In the genomic region with DNA sequence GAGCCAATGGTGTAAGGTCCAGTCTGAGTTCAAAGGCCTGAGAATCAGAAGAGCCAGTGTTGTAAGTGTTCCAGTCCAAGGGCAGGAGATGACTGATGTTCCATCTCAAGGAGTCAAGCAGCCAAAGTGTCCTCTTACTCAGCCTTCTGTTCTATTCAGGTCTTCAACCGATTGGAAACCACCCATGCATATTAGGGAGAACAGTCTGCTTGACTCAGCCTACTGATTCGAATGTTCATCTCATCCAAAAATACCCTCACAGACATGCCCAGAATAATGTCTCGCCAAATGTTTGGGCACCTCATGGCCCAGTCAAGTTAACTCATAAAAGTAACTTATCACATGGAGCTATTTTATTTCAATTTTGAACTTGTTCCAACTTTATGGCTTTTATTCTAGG, we compare ENCODE assay signal across 1 cellular context.
TF ChIP-seq lines count a peak whose summit lies in the region.

No MANE protein-coding gene starts in this region.

TF ChIP-seq in HepG2, 621 proteins besides CTCF, POLR2A, EP300 and RAD21 (continued from another document):
- TF ChIP-seq ZNF567 (CRISPR knock-in tag; IDR thresholded peaks at IDR 0.05; ENCODE audit: borderline replicate concordance) = no peak
- TF ChIP-seq ZFP1 (CRISPR knock-in tag; IDR thresholded peaks at IDR 0.05) = no peak
- TF ChIP-seq RBM22 (optimal IDR thresholded peaks at IDR 0.05; ENCODE audit: low read length) = no peak
